In genomic region chr10:98676895-98677294, GRCh38 we compare ENCODE assay signal across 19 cellular contexts.
DNase-seq lines count a peak whose midpoint lies in the region; ATAC-seq, FAIRE-seq and TF ChIP-seq lines count a peak whose summit lies in the region.
"Had no signal": no experiment of that assay in that cellular context is flagged by ENCODE, and none has a peak within 500 bp of the region (broad histone marks: within the 10 kb centered on the region; RNA-seq: fewer than 3 reads in every experiment).

No MANE protein-coding gene starts in this region.

- H3K79me2 ChIP-seq in K562 (ENCODE audit: control insufficient read depth, insufficient read depth, low read length), result no peaks in the 10 kb centered on the region
- no peaks in the 10 kb centered on the region for H3K79me2 ChIP-seq in mesendoderm (ENCODE audit: control insufficient read depth, insufficient read depth, low read length)
- no peaks in the 10 kb centered on the region for H3K79me2 ChIP-seq in HepG2 (ENCODE audit: insufficient read depth, low read length)

- no peaks in the 10 kb centered on the region for H3K9me1 ChIP-seq in K562 (ENCODE audit: control insufficient read depth, insufficient read depth, low read length)

- no peak overlapping the region for H3K9ac ChIP-seq in K562 (ENCODE audit: insufficient read depth in 1 of 2, low read depth in 2 of 2, low read length in 2 of 2)
- no peak overlapping the region for H3K9ac ChIP-seq in mesendoderm (ENCODE audit: low read length)
- H3K9ac ChIP-seq in HepG2 (ENCODE audit: insufficient read depth, low read depth, low read length), result no peak overlapping the region

- H3K4me2 ChIP-seq in K562 (ENCODE audit: insufficient read depth, low read length), result no peak overlapping the region
- H3K4me2 ChIP-seq in mesendoderm (ENCODE audit: low read length), result no peak overlapping the region
- H3K4me2 ChIP-seq in HepG2 (ENCODE audit: low read depth, low read length), result no peak overlapping the region
- H3K4me2 ChIP-seq: smooth muscle cell had no signal

- no peak for FAIRE-seq in K562 (lab: Jason Lieb, UNC)
- no peak for FAIRE-seq in HepG2 (lab: Jason Lieb, UNC)

- peak; percentile 2 for DNase-seq in Caki2 (ENCODE audit: low read depth)
- no peak for DNase-seq in HFF-Myc (ENCODE audit: extremely low read depth, low read depth)
- peak in 1 of 4 experiments; percentile 1 for DNase-seq in K562 (ENCODE audit: extremely low read depth in 1 of 4, low spot score in 3 of 4)
- peak; percentile 69 for DNase-seq in mesendoderm
- no peak for DNase-seq in NCI-H1092 treated with DMSO at 0.1 percent for 48 hours (lab: John Stamatoyannopoulos, UW)
- no peak for DNase-seq in Right ventricle myocardium superior
- DNase-seq in HepG2 (ENCODE audit: low spot score), result no peak
- DNase-seq in mucosa of descending colon, result no peak
- DNase-seq: activated CD4-positive, alpha-beta T cell treated with anti-CD3 and anti-CD28 coated beads, Interleukin-2, amount 10 ng/mL, durations not matched to agents 24 days and 14 days; DMS79 treated with DMSO at 0.1 percent for 48 hours; GOT3; KG1; NCI-H187; NCI-H526 treated with DMSO at 0.1 percent for 48 hours; nucleus accumbens; stimulated activated naive CD4-positive, alpha-beta T cell treated with Interleukin-2 at 50 U/mL for 16 hours had no signal

- CTCF ChIA-PET in K562 (lab: Yijun Ruan, JAX; ENCODE audit: low intra/inter-chr PET ratio) (no interaction called here), HepG2 (lab: Yijun Ruan, JAX; ENCODE audit: low intra/inter-chr PET ratio, low total read pairs) (no interaction called here)

- in situ Hi-C loops in Caki2 (cut with HindIII; ENCODE audit: low pct_unique_long_range_greater_than_20kb, low sequenced_read_pairs) (no loop called here), K562 (cut with MboI) (no loop called here), HepG2 (cut with HindIII; ENCODE audit: extremely low pct_ligation_motif_present, low pct_unique_long_range_greater_than_20kb) (no loop called here)

- BruUV-seq in K562 (replicated peaks; lab: Mats Ljungman, UMichigan) (no TSS peak), HepG2 (replicated peaks; lab: Mats Ljungman, UMichigan) (no TSS peak)

- POLR2A ChIA-PET in K562 (lab: Yijun Ruan, JAX), result no interaction called here
- POLR2A ChIA-PET in HepG2 (lab: Yijun Ruan, JAX), result no interaction called here

- no peaks in the 10 kb centered on the region for H3K36me3 ChIP-seq in K562 (ENCODE audit: control insufficient read depth, insufficient read depth, low read length)
- H3K36me3 ChIP-seq in mesendoderm (ENCODE audit: control insufficient read depth, insufficient read depth, low read length), result no peaks in the 10 kb centered on the region
- no peaks in the 10 kb centered on the region for H3K36me3 ChIP-seq in HepG2 (replicated peaks in 1 of 2; ENCODE audit: control insufficient read depth in 1 of 2, insufficient read depth in 2 of 2, low read length in 2 of 2)
- no peaks in the 10 kb centered on the region for H3K36me3 ChIP-seq in mucosa of descending colon (ENCODE audit: low read depth)

- no peaks in the 10 kb centered on the region for H3K79me1 ChIP-seq in mesendoderm (ENCODE audit: low read length)

- no peak overlapping the region for H3K56ac ChIP-seq in mesendoderm (ENCODE audit: low read length)

- H3K4me3 ChIP-seq in HFF-Myc (replicated peaks; ENCODE audit: low read depth, low read length) (no peak overlapping the region), K562 (no peak overlapping the region), mesendoderm (ENCODE audit: low read length) (no peak overlapping the region), HepG2 (replicated peaks in 1 of 3; ENCODE audit: insufficient read depth in 1 of 3, low read depth in 2 of 3, low read length in 3 of 3) (no peak overlapping the region), mucosa of descending colon (no peak overlapping the region)
- H3K4me3 ChIP-seq: lung, smooth muscle cell had no signal

- ATAC-seq in K562 (no peak), Right ventricle myocardium superior (ENCODE audit: poor library complexity) (no peak), HepG2 (no peak), mucosa of descending colon (no peak)
- ATAC-seq: activated naive CD4-positive, alpha-beta T cell treated with anti-CD3 and anti-CD28 coated beads, Interleukin-2, amount 50 U/mL, for 72 hours had no signal

- H3K4me1 ChIP-seq in K562 (replicated peaks in 1 of 2; ENCODE audit: control insufficient read depth in 2 of 2, insufficient read depth in 2 of 2, low read length in 2 of 2) (no peaks in the 10 kb centered on the region), mesendoderm (ENCODE audit: control insufficient read depth, low read depth, low read length) (no peaks in the 10 kb centered on the region), HepG2 (ENCODE audit: insufficient read depth, low read length) (no peaks in the 10 kb centered on the region), mucosa of descending colon (ENCODE audit: low read depth) (no peaks in the 10 kb centered on the region)

- no peak overlapping the region for H2AFZ ChIP-seq in K562 (ENCODE audit: low read depth, low read length)
- H2AFZ ChIP-seq in HepG2 (ENCODE audit: low read length), result no peak overlapping the region

- no peak overlapping the region for H2BK5ac ChIP-seq in mesendoderm (ENCODE audit: low read length)

- H4K8ac ChIP-seq in mesendoderm (ENCODE audit: low read depth, low read length), result no peak overlapping the region

- no peak overlapping the region for H2BK15ac ChIP-seq in mesendoderm (replicated peaks; ENCODE audit: low read depth)

- no peak for TF ChIP-seq POLR2A in K562 (conservative IDR thresholded peaks at IDR 0.05)
- no peak for TF ChIP-seq POLR2A in HepG2 (IDR thresholded peaks at IDR 0.05; ENCODE audit: insufficient read depth in 1 of 2, low read depth in 2 of 2, low read length in 2 of 2)

- H2BK120ac ChIP-seq in mesendoderm (ENCODE audit: low read depth, low read length), result no peak overlapping the region

- no peak overlapping the region for H3K4ac ChIP-seq in mesendoderm (ENCODE audit: low read depth, low read length)

- TF ChIP-seq RAD21 in K562 (CRISPR knock-in tag; conservative IDR thresholded peaks at IDR 0.05 in 1 of 2, IDR thresholded peaks at IDR 0.05 in 1 of 2) (no peak), HepG2 (CRISPR knock-in tag; IDR thresholded peaks at IDR 0.05) (no peak)

- H3K9me3 ChIP-seq in K562 (replicated peaks; ENCODE audit: control insufficient read depth, insufficient read depth, low read depth, low read length) (no peaks in the 10 kb centered on the region), HepG2 (ENCODE audit: low read length) (no peaks in the 10 kb centered on the region), mucosa of descending colon (no peaks in the 10 kb centered on the region)

- intact Hi-C loops in K562 (cut with micrococcal nuclease) (no loop called here), Right ventricle myocardium superior (cut with DNase I) (no loop called here), HepG2 (cut with micrococcal nuclease; ENCODE audit: unreplicated experiment) (no loop called here), mucosa of descending colon (cut with DNase I, micrococcal nuclease) (no loop called here)

- peak; percentile 5 for TF ChIP-seq CTCF in HFF-Myc (IDR thresholded peaks at IDR 0.05; ENCODE audit: low read depth, low read length, missing control alignments)
- peak in 2 of 3 experiments; percentile 19 to 21; a peak in 2 of 6 replicates for TF ChIP-seq CTCF in K562 (IDR thresholded peaks at IDR 0.05 in 2 of 3, conservative IDR thresholded peaks at IDR 0.05 in 1 of 3; ENCODE audit: insufficient read depth in 2 of 3, low read depth in 1 of 3, low read length in 3 of 3)
- no peak for TF ChIP-seq CTCF in HepG2 (CRISPR knock-in tag; IDR thresholded peaks at IDR 0.05)
- TF ChIP-seq CTCF in mucosa of descending colon (IDR thresholded peaks at IDR 0.05), result no peak

- no peak overlapping the region for H3K27ac ChIP-seq in K562 (ENCODE audit: extremely low read depth, low read depth, low read length)
- H3K27ac ChIP-seq in mesendoderm (ENCODE audit: low read depth, low read length), result no peak overlapping the region
- H3K27ac ChIP-seq in HepG2 (ENCODE audit: extremely low read length, insufficient read depth, low read length), result no peak overlapping the region

- no peak overlapping the region for H4K5ac ChIP-seq in mesendoderm (ENCODE audit: low read length)

- no peak overlapping the region for H2AK5ac ChIP-seq in mesendoderm (ENCODE audit: low read length)

- TF ChIP-seq EP300 in K562 (IDR thresholded peaks at IDR 0.05; ENCODE audit: low read length) (no peak), HepG2 (IDR thresholded peaks at IDR 0.05; ENCODE audit: low read depth in 2 of 2, low read length in 2 of 2) (no peak), HepG2 (CRISPR knock-in tag; IDR thresholded peaks at IDR 0.05; ENCODE audit: borderline replicate concordance) (no peak)

- H3K27me3 ChIP-seq in K562 (ENCODE audit: control insufficient read depth in 2 of 2, insufficient read depth in 2 of 2, low read length in 2 of 2), result no peaks in the 10 kb centered on the region
- H3K27me3 ChIP-seq in mesendoderm (ENCODE audit: insufficient read depth, low read length, poor library complexity), result no peaks in the 10 kb centered on the region
- no peaks in the 10 kb centered on the region for H3K27me3 ChIP-seq in HepG2 (ENCODE audit: control insufficient read depth in 1 of 2, insufficient read depth in 2 of 2, low read length in 2 of 2)

- H3K23ac ChIP-seq in mesendoderm (ENCODE audit: low read length), result no peak overlapping the region

- H3K18ac ChIP-seq in mesendoderm (ENCODE audit: low read length), result no peak overlapping the region

- H4K20me1 ChIP-seq in K562 (replicated peaks; ENCODE audit: control insufficient read depth, insufficient read depth, low read length), result no peaks in the 10 kb centered on the region
- no peaks in the 10 kb centered on the region for H4K20me1 ChIP-seq in HepG2 (ENCODE audit: insufficient read depth, low read length)

TF ChIP-seq in K562, 482 proteins besides CTCF, POLR2A, EP300 and RAD21:
- 0 out of 2 replicates have a peak, but pooled peaks have one; percentile 8 for TF ChIP-seq MAFG (tag; conservative IDR thresholded peaks at IDR 0.05)
- TF ChIP-seq ZKSCAN1 (IDR thresholded peaks at IDR 0.05; ENCODE audit: low read depth, low read length), result 0 out of 2 replicates have a peak, but pooled peaks have one; percentile 27
- no peak for TF ChIP-seq POLR2AphosphoS2 (IDR thresholded peaks at IDR 0.05; ENCODE audit: low read length)

TF ChIP-seq in HepG2, 621 proteins besides CTCF, POLR2A, EP300 and RAD21:
- TF ChIP-seq POLR2AphosphoS5 (IDR thresholded peaks at IDR 0.05; ENCODE audit: low read depth, low read length), result no peak
- no peak for TF ChIP-seq ZNF484 (CRISPR knock-in tag; IDR thresholded peaks at IDR 0.05; ENCODE audit: borderline replicate concordance, low read depth)
- TF ChIP-seq SRSF4 (IDR thresholded peaks at IDR 0.05; ENCODE audit: low read depth, low read length, poor library complexity, severe bottlenecking), result no peak
- TF ChIP-seq ARID2 (CRISPR knock-in tag; IDR thresholded peaks at IDR 0.05; ENCODE audit: borderline replicate concordance), result no peak
- TF ChIP-seq TOPORS (CRISPR knock-in tag; IDR thresholded peaks at IDR 0.05), result no peak

Comparison
In these comparisons a context has a peak if more than half of its experiments do, and no peak if none do; other contexts are left out.
1. DNase-seq: peak in Caki2 (single experiment) and mesendoderm (single experiment); none in HFF-Myc (single experiment), NCI-H1092 treated with DMSO at 0.1 percent for 48 hours (single experiment), Right ventricle myocardium superior (single experiment), HepG2 (single experiment) and mucosa of descending colon (0 of 3).
2. CTCF ChIP-seq: peak in HFF-Myc (single experiment) and K562 (2 of 3); none in HepG2 (single experiment) and mucosa of descending colon (single experiment).